ENCODE assay signal across 8 cellular contexts in the genomic region with DNA sequence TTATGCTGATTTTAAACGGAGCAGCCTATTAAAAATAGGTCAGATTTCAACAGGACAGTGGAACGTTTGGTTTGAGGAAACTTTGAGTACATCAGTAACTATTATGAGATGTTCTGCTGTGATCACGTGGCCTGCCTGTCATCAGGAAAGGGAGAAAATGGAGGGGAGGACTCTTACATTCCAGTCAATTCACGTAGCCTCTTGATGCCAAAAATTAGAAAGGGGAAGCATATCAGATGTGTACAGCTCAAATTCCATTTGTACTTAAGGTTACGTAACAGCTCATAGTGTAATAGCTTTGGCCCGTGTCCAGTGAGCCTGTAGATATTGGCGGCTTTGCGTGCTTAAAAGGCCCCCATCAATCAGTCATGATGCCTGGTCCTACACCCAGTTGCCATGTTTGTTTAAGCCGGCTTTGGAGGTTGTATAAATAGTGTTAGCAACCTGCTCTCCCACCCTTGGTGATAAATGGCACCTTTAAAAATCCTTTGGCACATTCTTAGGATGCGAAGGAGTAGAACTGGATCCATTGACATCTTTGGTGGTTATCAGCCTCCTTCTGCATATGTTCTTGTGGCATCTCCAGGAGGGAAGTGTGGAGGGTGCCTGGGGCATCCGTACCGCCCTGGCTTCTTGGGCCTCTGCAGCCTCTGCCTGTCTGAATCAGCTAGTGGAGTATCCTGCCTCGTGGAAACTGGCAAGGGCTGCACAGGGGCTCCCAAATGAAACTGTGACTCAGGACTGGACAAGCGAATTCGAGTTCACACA.
DNase-seq lines count a peak whose midpoint lies in the region; ATAC-seq and TF ChIP-seq lines count a peak whose summit lies in the region.

No MANE protein-coding gene starts in this region.

- ATAC-seq in gastrocnemius medialis (peak; percentile 78 to 80), HG03442 (IDR thresholded peaks at IDR 0.05; ENCODE audit: unreplicated experiment) (no peak)
- no peak for ATAC-seq in natural killer cell treated with Interleukin-12 subunit alpha and Interleukin-12 subunit beta and Interleukin-15 and Interleukin-18, amount 100 ng/mL, for 72 hours

- H3K27me3 ChIP-seq in gastrocnemius medialis (no peaks in the 10 kb centered on the region), neural progenitor cell (no peaks in the 10 kb centered on the region)

- POLR2A ChIA-PET in HEK293T (lab: Yijun Ruan, JAX), result interaction anchor here (0.9 to 1.5 kb wide), 2 partner anchors 9 to 17 kb away, joined by 4 read pairs; no protein-coding TSS in a partner anchor

- H3K4me2 ChIP-seq in neural progenitor cell, result no peak overlapping the region

- DNase-seq in HEK293T (ENCODE audit: extremely low spot score) (peak; percentile 58), NOMO-1 (lab: John Stamatoyannopoulos, UW; ENCODE audit: unreplicated experiment in 2 of 2) (peak; percentile 64 to 88), fibroblast of pulmonary artery (ENCODE audit: low read depth) (peak; percentile 98), gastrocnemius medialis (peak; percentile 36 to 43), neural progenitor cell (ENCODE audit: low spot score) (no peak)
- DNase-seq in natural killer cell treated with Interleukin-12 subunit alpha and Interleukin-12 subunit beta and Interleukin-15 and Interleukin-18, amount 100 ng/mL, for 72 hours (ENCODE audit: low spot score), result no peak
- no peak for DNase-seq in stimulated activated naive CD4-positive, alpha-beta T cell (lab: John Stamatoyannopoulos, UW)

- H3K27me3 Mint-ChIP-seq in natural killer cell treated with Interleukin-12 subunit alpha and Interleukin-12 subunit beta and Interleukin-15 and Interleukin-18, amount 100 ng/mL, for 72 hours, result peaks cover 14 to 18% of the 10 kb centered on the region in 2 donors
- no peaks in the 10 kb centered on the region for H3K27me3 Mint-ChIP-seq in neural progenitor cell (ENCODE audit: insufficient read depth, low read depth)

- TF ChIP-seq CTCF in fibroblast of pulmonary artery (IDR thresholded peaks at IDR 0.05; ENCODE audit: low read length, missing control alignments) (no peak), gastrocnemius medialis (IDR thresholded peaks at IDR 0.05 in 4 of 5, conservative IDR thresholded peaks at IDR 0.05 in 1 of 5) (no peak), neural progenitor cell (IDR thresholded peaks at IDR 0.05) (no peak)

- H3K4me3 ChIP-seq in fibroblast of pulmonary artery (replicated peaks; ENCODE audit: low read depth, low read length) (no peak overlapping the region), gastrocnemius medialis (no peak overlapping the region), neural progenitor cell (no peak overlapping the region)

- peak overlapping the region in 3 of 4 donors; percentile 3 to 34 (median 6) for H3K27ac ChIP-seq in gastrocnemius medialis
- H3K27ac ChIP-seq in neural progenitor cell, result no peak overlapping the region

- H3K9ac ChIP-seq in neural progenitor cell, result no peak overlapping the region

- no peaks in the 10 kb centered on the region for H3F3A ChIP-seq in neural progenitor cell (ENCODE audit: low read depth)

- H3K36me3 ChIP-seq in gastrocnemius medialis (no peaks in the 10 kb centered on the region), neural progenitor cell (no peaks in the 10 kb centered on the region)

- H3K9me3 ChIP-seq in gastrocnemius medialis (no peaks in the 10 kb centered on the region), neural progenitor cell (ENCODE audit: low read depth) (no peaks in the 10 kb centered on the region)

- H3K27ac Mint-ChIP-seq in natural killer cell treated with Interleukin-12 subunit alpha and Interleukin-12 subunit beta and Interleukin-15 and Interleukin-18, amount 100 ng/mL, for 72 hours, result no peak overlapping the region
- H3K27ac Mint-ChIP-seq in neural progenitor cell, result no peak overlapping the region

- TF ChIP-seq POLR2A in gastrocnemius medialis (IDR thresholded peaks at IDR 0.05), result no peak

- intact Hi-C loops in gastrocnemius medialis (cut with DNase I; ENCODE audit: low total_unique reads), result loop anchor here (5.0 kb wide), 1 partner anchor 48 kb away; no protein-coding TSS in a partner anchor

- H2AFZ ChIP-seq in neural progenitor cell (replicated peaks), result no peak overlapping the region

- CTCF ChIA-PET in HEK293T (lab: Yijun Ruan, JAX), result no interaction called here

- no peaks in the 10 kb centered on the region for H3K4me1 Mint-ChIP-seq in natural killer cell treated with Interleukin-12 subunit alpha and Interleukin-12 subunit beta and Interleukin-15 and Interleukin-18, amount 100 ng/mL, for 72 hours (ENCODE audit: low read depth in 2 of 2)
- peaks cover 19% of the 10 kb centered on the region for H3K4me1 Mint-ChIP-seq in neural progenitor cell

- no peaks in the 10 kb centered on the region for H3K9me3 Mint-ChIP-seq in natural killer cell treated with Interleukin-12 subunit alpha and Interleukin-12 subunit beta and Interleukin-15 and Interleukin-18, amount 100 ng/mL, for 72 hours
- H3K9me3 Mint-ChIP-seq in neural progenitor cell, result no peaks in the 10 kb centered on the region

- no peaks in the 10 kb centered on the region for H4K20me1 ChIP-seq in neural progenitor cell (ENCODE audit: low read depth)

- no peaks in the 10 kb centered on the region for H3K36me3 Mint-ChIP-seq in natural killer cell treated with Interleukin-12 subunit alpha and Interleukin-12 subunit beta and Interleukin-15 and Interleukin-18, amount 100 ng/mL, for 72 hours
- H3K36me3 Mint-ChIP-seq in neural progenitor cell, result no peaks in the 10 kb centered on the region

- H3K79me2 ChIP-seq in neural progenitor cell (ENCODE audit: low read depth), result no peaks in the 10 kb centered on the region

- in situ Hi-C loops in gastrocnemius medialis (cut with MboI; ENCODE audit: low sequenced_read_pairs in 4 of 4), result no loop called here

- H3K4me3 Mint-ChIP-seq in natural killer cell treated with Interleukin-12 subunit alpha and Interleukin-12 subunit beta and Interleukin-15 and Interleukin-18, amount 100 ng/mL, for 72 hours, result no peak overlapping the region
- no peak overlapping the region for H3K4me3 Mint-ChIP-seq in neural progenitor cell

- H3K4me1 ChIP-seq in gastrocnemius medialis (peaks cover 13% of the 10 kb centered on the region in 2 donors), neural progenitor cell (peaks cover 9% of the 10 kb centered on the region)

TF ChIP-seq in HEK293T, 16 proteins besides CTCF, POLR2A, EP300 and RAD21:
- peak; percentile 67; the same call in 1 of the 2 replicates for TF ChIP-seq CTBP1 (IDR thresholded peaks at IDR 0.05; ENCODE audit: borderline replicate concordance)
- no peak for TF ChIP-seq TARDBP (IDR thresholded peaks at IDR 0.05)
- no peak for TF ChIP-seq FOXA1 (IDR thresholded peaks at IDR 0.05)
- peak; percentile 85 for TF ChIP-seq ARNT (IDR thresholded peaks at IDR 0.05)
- no peak for TF ChIP-seq SUZ12 (IDR thresholded peaks at IDR 0.05)
- peak; percentile 91 for TF ChIP-seq PKNOX1 (IDR thresholded peaks at IDR 0.05)

Comparison
In these comparisons a context has a peak if more than half of its experiments do, and no peak if none do; other contexts are left out.
1. DNase-seq: peak in HEK293T (single experiment), NOMO-1 (2 of 2), fibroblast of pulmonary artery (single experiment) and gastrocnemius medialis (2 of 2); none in natural killer cell treated with Interleukin-12 subunit alpha and Interleukin-12 subunit beta and Interleukin-15 and Interleukin-18, amount 100 ng/mL, for 72 hours (single experiment), neural progenitor cell (single experiment) and stimulated activated naive CD4-positive, alpha-beta T cell (0 of 6).
2. ATAC-seq: peak in gastrocnemius medialis (2 of 2); none in HG03442 (single experiment) and natural killer cell treated with Interleukin-12 subunit alpha and Interleukin-12 subunit beta and Interleukin-15 and Interleukin-18, amount 100 ng/mL, for 72 hours (0 of 2).